In genomic region chr4:91358621-91359020, GRCh38 we compare ENCODE assay signal across 8 cellular contexts.
DNase-seq lines count a peak whose midpoint lies in the region; ATAC-seq, FAIRE-seq and TF ChIP-seq lines count a peak whose summit lies in the region.
"Not testable (repeated sequence)": the region's sequence is repeated elsewhere in the genome, so short reads cannot be mapped to it uniquely, and the experiment has no call there.

No MANE protein-coding gene starts in this region.

- in situ Hi-C loops in Caki2 (cut with HindIII; ENCODE audit: low pct_unique_long_range_greater_than_20kb, low sequenced_read_pairs): not testable (repeated sequence)

- FAIRE-seq in kidney (lab: Jason Lieb, UNC): not testable (repeated sequence)

- not testable (repeated sequence) for H3K4me1 ChIP-seq in colonic mucosa; kidney (ENCODE audit: control insufficient read depth in 1 of 2, insufficient read depth in 1 of 2, low read depth in 1 of 2, low read length in 2 of 2)

- peak overlapping the region; percentile 52 for H3K4me3 ChIP-seq in GM12865 (ENCODE audit: low read depth, low read length)
- not testable (repeated sequence) for H3K4me3 ChIP-seq in colonic mucosa; kidney (ENCODE audit: low read length in 2 of 2)

- not testable (repeated sequence) for H3K36me3 Mint-ChIP-seq in nephron (ENCODE audit: low read depth)

- H3K36me3 ChIP-seq in colonic mucosa; kidney (ENCODE audit: control insufficient read depth in 1 of 2, insufficient read depth in 2 of 2, low read length in 2 of 2): not testable (repeated sequence)

- not testable (repeated sequence) for H3K27me3 Mint-ChIP-seq in nephron (ENCODE audit: low read depth)

- H3K27me3 ChIP-seq in colonic mucosa: not testable (repeated sequence)

- not testable (repeated sequence) for TF ChIP-seq CTCF in GM12865 (IDR thresholded peaks at IDR 0.05; ENCODE audit: insufficient read depth, low read depth, low read length, missing control alignments); VCaP (conservative IDR thresholded peaks at IDR 0.05); colonic mucosa (IDR thresholded peaks at IDR 0.05); kidney (IDR thresholded peaks at IDR 0.05; ENCODE audit: borderline replicate concordance, extremely low read depth, insufficient read depth); nephron (IDR thresholded peaks at IDR 0.05; ENCODE audit: unreplicated experiment in 3 of 3)

- not testable (repeated sequence) for H3K4me3 Mint-ChIP-seq in nephron

- peak overlapping the region in 2 of 3 experiments; percentile 5 to 19 for H3K27ac Mint-ChIP-seq in nephron

- H3K9me3 ChIP-seq in colonic mucosa; kidney (ENCODE audit: control insufficient read depth in 1 of 2, low read length in 2 of 2): not testable (repeated sequence)

- H3K9me3 Mint-ChIP-seq in nephron: not testable (repeated sequence)

- DNase-seq in Caki2 (ENCODE audit: low read depth) (peak; percentile 71), colonic mucosa (peak; percentile 17), kidney (peak; percentile 67), renal cortical epithelial cell (ENCODE audit: low read depth) (peak; percentile 15)
- DNase-seq in GM12865 (ENCODE audit: low read depth): not testable (repeated sequence)

- intact Hi-C loops in colonic mucosa (cut with DNase I); kidney (cut with DNase I): not testable (repeated sequence)

- H3K9ac ChIP-seq in colonic mucosa (ENCODE audit: low read depth in 2 of 2, low read length in 2 of 2); kidney (ENCODE audit: low read length in 2 of 2): not testable (repeated sequence)

- ATAC-seq in HG02642 (IDR thresholded peaks at IDR 0.05; ENCODE audit: poor library complexity, unreplicated experiment): peak; percentile 37

- H3K27ac ChIP-seq in VCaP (peak overlapping the region; percentile 81), colonic mucosa (peak overlapping the region; percentile 22)
- not testable (repeated sequence) for H3K27ac ChIP-seq in kidney (ENCODE audit: low read depth in 2 of 2, low read length in 2 of 2)

- not testable (repeated sequence) for H3K4me1 Mint-ChIP-seq in nephron
